In genomic region chr5:82901281-82901888, GRCh38 we compare ENCODE assay signal across 24 cellular contexts.
DNase-seq lines count a peak whose midpoint lies in the region; ATAC-seq, FAIRE-seq and TF ChIP-seq lines count a peak whose summit lies in the region.
"Had no signal": no experiment of that assay in that cellular context is flagged by ENCODE, and none has a peak within 500 bp of the region (broad histone marks: within the 10 kb centered on the region; RNA-seq: fewer than 3 reads in every experiment).

No MANE protein-coding gene starts in this region.

- POLR2A ChIA-PET in MCF 10A (lab: Yijun Ruan, JAX) (no interaction called here), GM12878 (lab: Charles Lee) (no interaction called here)

- H3K4me3 ChIP-seq in breast epithelium (no peak overlapping the region), GM12878 (no peak overlapping the region), prostate gland (no peak overlapping the region)
- H3K4me3 ChIP-seq: BLaER1 treated with 17β-estradiol and CSF1 and Interleukin-3, amounts not matched to agents 10 nM and 100 nM had no signal

- H3K27ac Mint-ChIP-seq in MCF 10A (ENCODE audit: low read depth, unreplicated experiment) = no peak overlapping the region
- H3K27ac Mint-ChIP-seq: CD4-positive, alpha-beta memory T cell had no signal

- no TSS peak for BruUV-seq in MCF 10A (replicated peaks; lab: Mats Ljungman, UMichigan)
- no TSS peak for BruUV-seq in GM12878 (replicated peaks; lab: Mats Ljungman, UMichigan)

- no peaks in the 10 kb centered on the region for H3K36me3 Mint-ChIP-seq in MCF 10A (ENCODE audit: insufficient read depth, unreplicated experiment)
- H3K36me3 Mint-ChIP-seq: CD4-positive, alpha-beta memory T cell had no signal

- WGBS in GM12878 (ENCODE audit: insufficient coverage, insufficient replicate concordance, low lambda C conversion rate, missing lambda C conversion rate) = 54% methylated on average over 1 of the region's 1 CpG
- WGBS in prostate gland = 100% methylated on average over 1 of the region's 1 CpG

- no peak for FAIRE-seq in GM12878 (lab: Jason Lieb, UNC)
- FAIRE-seq: A204.1, GM12891, H54 had no signal

- no peaks in the 10 kb centered on the region for H3K27me3 Mint-ChIP-seq in MCF 10A (ENCODE audit: insufficient read depth, unreplicated experiment)

- H3K27ac ChIP-seq in breast epithelium (no peak overlapping the region), GM12878 (ENCODE audit: control insufficient read depth, insufficient read depth) (no peak overlapping the region), prostate gland (no peak overlapping the region)
- H3K27ac ChIP-seq: BLaER1 treated with 17β-estradiol and CSF1 and Interleukin-3, amounts not matched to agents 10 nM and 100 nM had no signal

- TF ChIP-seq EP300 in GM12878 (IDR thresholded peaks at IDR 0.05; ENCODE audit: borderline replicate concordance in 1 of 2, control insufficient read depth in 1 of 2, low read depth in 2 of 2, low read length in 2 of 2) = no peak

- H3K9me3 ChIP-seq in breast epithelium = peaks cover 0 to 17% of the 10 kb centered on the region in 2 donors
- H3K9me3 ChIP-seq in GM12878 (replicated peaks; ENCODE audit: control insufficient read depth, insufficient read depth, low read length) = no peaks in the 10 kb centered on the region; the same call in 1 of the 3 replicates
- H3K9me3 ChIP-seq in prostate gland = no peaks in the 10 kb centered on the region

- H2AFZ ChIP-seq in GM12878 (ENCODE audit: control insufficient read depth, low read depth, low read length) = no peak overlapping the region

- TF ChIP-seq CTCF in MCF 10A (IDR thresholded peaks at IDR 0.05; ENCODE audit: unreplicated experiment) = no peak
- TF ChIP-seq CTCF in breast epithelium (IDR thresholded peaks at IDR 0.05) = no peak
- TF ChIP-seq CTCF in GM12878 (IDR thresholded peaks at IDR 0.05 in 2 of 3, conservative IDR thresholded peaks at IDR 0.05 in 1 of 3; ENCODE audit: control insufficient read depth in 2 of 3, extremely low read depth in 1 of 3, insufficient read depth in 1 of 3, low read depth in 3 of 3, low read length in 3 of 3) = no peak
- no peak for TF ChIP-seq CTCF in prostate gland (IDR thresholded peaks at IDR 0.05)

- no peaks in the 10 kb centered on the region for H3K4me1 Mint-ChIP-seq in MCF 10A (ENCODE audit: insufficient read depth, unreplicated experiment)
- H3K4me1 Mint-ChIP-seq: CD4-positive, alpha-beta memory T cell had no signal

- no peak overlapping the region for H3K4me3 Mint-ChIP-seq in MCF 10A (ENCODE audit: unreplicated experiment)
- H3K4me3 Mint-ChIP-seq: CD4-positive, alpha-beta memory T cell had no signal

- TF ChIP-seq RAD21 in GM12878 (IDR thresholded peaks at IDR 0.05; ENCODE audit: insufficient read depth, low read depth, low read length) = no peak

- H3K4me1 ChIP-seq in breast epithelium = no peaks in the 10 kb centered on the region
- no peaks in the 10 kb centered on the region for H3K4me1 ChIP-seq in GM12878 (ENCODE audit: control insufficient read depth, insufficient read depth, low read length)
- no peaks in the 10 kb centered on the region for H3K4me1 ChIP-seq in prostate gland (replicated peaks)
- H3K4me1 ChIP-seq: BLaER1 treated with 17β-estradiol and CSF1 and Interleukin-3, amounts not matched to agents 10 nM and 100 nM had no signal

- H3K9me3 Mint-ChIP-seq in MCF 10A (ENCODE audit: unreplicated experiment) = no peaks in the 10 kb centered on the region

- intact Hi-C loops in MCF 10A (cut with micrococcal nuclease) = no loop called here
- intact Hi-C loops in breast epithelium (cut with DNase I; ENCODE audit: low total_unique reads) = no loop called here
- intact Hi-C loops in GM12878 (cut with micrococcal nuclease; ENCODE audit: unreplicated experiment) = no loop called here
- intact Hi-C loops in prostate gland (cut with DNase I) = no loop called here

- RAD21 ChIA-PET in GM12878 (lab: Charles Lee; ENCODE audit: unreplicated experiment) = no interaction called here

- CTCF ChIA-PET in MCF 10A (lab: Yijun Ruan, JAX) (interaction anchor here (0.6 kb wide), 1 partner anchor 21 kb away, joined by 3 read pairs; no protein-coding TSS in a partner anchor), GM12878 (lab: Yijun Ruan, JAX) (interaction anchor here (1.0 kb wide), 1 partner anchor 134 kb away, joined by 5 read pairs; no protein-coding TSS in a partner anchor)

- TF ChIP-seq POLR2A in breast epithelium (IDR thresholded peaks at IDR 0.05) (no peak), GM12878 (IDR thresholded peaks at IDR 0.05; ENCODE audit: low read depth, low read length) (no peak), prostate gland (IDR thresholded peaks at IDR 0.05) (no peak)

- H3K9ac ChIP-seq in GM12878 (ENCODE audit: control insufficient read depth, insufficient read depth, low read length) = no peak overlapping the region
- H3K9ac ChIP-seq: BLaER1 treated with 17β-estradiol and CSF1 and Interleukin-3, amounts not matched to agents 10 nM and 100 nM; SK-N-SH had no signal

- SMC1A ChIA-PET in GM12878 (lab: Charles Lee; ENCODE audit: uncharacterized antibody, unreplicated experiment) = interaction anchor here (1.4 kb wide), 1 partner anchor 13 kb away, joined by 4 read pairs; no protein-coding TSS in a partner anchor

- ATAC-seq in GM12878 = no peak
- no peak for ATAC-seq in GM19035 (IDR thresholded peaks at IDR 0.05; ENCODE audit: unreplicated experiment)
- ATAC-seq: PC-3 had no signal

- H3K36me3 ChIP-seq in breast epithelium = no peaks in the 10 kb centered on the region
- H3K36me3 ChIP-seq in GM12878 (ENCODE audit: control insufficient read depth in 2 of 2, insufficient read depth in 2 of 2, low read length in 1 of 2) = no peaks in the 10 kb centered on the region
- H3K36me3 ChIP-seq in prostate gland = no peaks in the 10 kb centered on the region
- H3K36me3 ChIP-seq: BLaER1 treated with 17β-estradiol and CSF1 and Interleukin-3, amounts not matched to agents 10 nM and 100 nM had no signal

- H3K79me2 ChIP-seq in GM12878 (ENCODE audit: control insufficient read depth, insufficient read depth, low read length) = no peaks in the 10 kb centered on the region

- no peaks in the 10 kb centered on the region for H4K20me1 ChIP-seq in GM12878 (ENCODE audit: control insufficient read depth, insufficient read depth)
- H4K20me1 ChIP-seq: BLaER1 treated with 17β-estradiol and CSF1 and Interleukin-3, amounts not matched to agents 10 nM and 100 nM had no signal

- peak; percentile 11 for DNase-seq in MCF 10A (ENCODE audit: unreplicated experiment)
- DNase-seq in breast epithelium (ENCODE audit: low spot score in 2 of 2) = no peak
- peak; percentile 13 for DNase-seq in M059J (ENCODE audit: low read depth)
- no peak for DNase-seq in GM12878 (ENCODE audit: low read depth, low spot score)
- no peak for DNase-seq in GF-D8 (lab: John Stamatoyannopoulos, UW)
- no peak for DNase-seq in prostate gland (ENCODE audit: low spot score)
- DNase-seq: AML-193; CD4-positive, alpha-beta memory T cell; COR-L47; DMS53; KBM-7; NCI-H1048; NCI-H1694; NCI-H2029 treated with DMSO at 0.1 percent for 48 hours; NCI-H2171; NCI-H345; NCI-H510A treated with DMSO at 0.1 percent for 48 hours; PC-3; SK-N-SH had no signal

- no peak overlapping the region for H3K4me2 ChIP-seq in GM12878 (ENCODE audit: control insufficient read depth, insufficient read depth)
- H3K4me2 ChIP-seq: BLaER1 treated with 17β-estradiol and CSF1 and Interleukin-3, amounts not matched to agents 10 nM and 100 nM; SK-N-SH had no signal

- H3K27me3 ChIP-seq in breast epithelium = no peaks in the 10 kb centered on the region
- no peaks in the 10 kb centered on the region for H3K27me3 ChIP-seq in GM12878 (replicated peaks in 1 of 2; ENCODE audit: control insufficient read depth in 2 of 2, insufficient read depth in 2 of 2, low read length in 1 of 2)
- no peaks in the 10 kb centered on the region for H3K27me3 ChIP-seq in prostate gland (replicated peaks; ENCODE audit: insufficient read depth)
- H3K27me3 ChIP-seq: BLaER1 treated with 17β-estradiol and CSF1 and Interleukin-3, amounts not matched to agents 10 nM and 100 nM had no signal

- in situ Hi-C loops in GM12878 (cut with MboI) = no loop called here

TF ChIP-seq in GM12878, 131 proteins besides CTCF, POLR2A, EP300 and RAD21:
- no peak for TF ChIP-seq HCFC1 (IDR thresholded peaks at IDR 0.05; ENCODE audit: low read length)
- TF ChIP-seq HDAC2 (IDR thresholded peaks at IDR 0.05) = no peak
- TF ChIP-seq CBX5 (IDR thresholded peaks at IDR 0.05; ENCODE audit: low read depth) = 0 out of 2 replicates have a peak, but pooled peaks have one; percentile 70

Comparison
In these comparisons a context has a peak if more than half of its experiments do, and no peak if none do; other contexts are left out.
1. DNase-seq: peak in MCF 10A (single experiment) and M059J (single experiment); none in breast epithelium (0 of 2), GM12878 (single experiment), GF-D8 (single experiment) and prostate gland (single experiment).